1 cellular context compared by ENCODE assay signal in genomic region chr2:128494640-128495321, GRCh38.
TF ChIP-seq lines count a peak whose summit lies in the region.

No MANE protein-coding gene starts in this region.

TF ChIP-seq in H1, 55 proteins besides CTCF, POLR2A, EP300 and RAD21 (continued from another document):
- TF ChIP-seq ATF2 (IDR thresholded peaks at IDR 0.05; ENCODE audit: low read length) (no peak), SIN3A (conservative IDR thresholded peaks at IDR 0.05 in 1 of 2, IDR thresholded peaks at IDR 0.05 in 1 of 2; ENCODE audit: low read depth in 1 of 2, low read length in 2 of 2) (no peak), TCF12 (IDR thresholded peaks at IDR 0.05; ENCODE audit: low read depth, low read length) (no peak), KDM5A (IDR thresholded peaks at IDR 0.05; ENCODE audit: low read length) (no peak), SIRT6 (IDR thresholded peaks at IDR 0.05; ENCODE audit: low read length) (no peak), POU5F1 (IDR thresholded peaks at IDR 0.05; ENCODE audit: low read depth, low read length) (no peak)
